7 cellular contexts compared by ENCODE assay signal in the genomic region with DNA sequence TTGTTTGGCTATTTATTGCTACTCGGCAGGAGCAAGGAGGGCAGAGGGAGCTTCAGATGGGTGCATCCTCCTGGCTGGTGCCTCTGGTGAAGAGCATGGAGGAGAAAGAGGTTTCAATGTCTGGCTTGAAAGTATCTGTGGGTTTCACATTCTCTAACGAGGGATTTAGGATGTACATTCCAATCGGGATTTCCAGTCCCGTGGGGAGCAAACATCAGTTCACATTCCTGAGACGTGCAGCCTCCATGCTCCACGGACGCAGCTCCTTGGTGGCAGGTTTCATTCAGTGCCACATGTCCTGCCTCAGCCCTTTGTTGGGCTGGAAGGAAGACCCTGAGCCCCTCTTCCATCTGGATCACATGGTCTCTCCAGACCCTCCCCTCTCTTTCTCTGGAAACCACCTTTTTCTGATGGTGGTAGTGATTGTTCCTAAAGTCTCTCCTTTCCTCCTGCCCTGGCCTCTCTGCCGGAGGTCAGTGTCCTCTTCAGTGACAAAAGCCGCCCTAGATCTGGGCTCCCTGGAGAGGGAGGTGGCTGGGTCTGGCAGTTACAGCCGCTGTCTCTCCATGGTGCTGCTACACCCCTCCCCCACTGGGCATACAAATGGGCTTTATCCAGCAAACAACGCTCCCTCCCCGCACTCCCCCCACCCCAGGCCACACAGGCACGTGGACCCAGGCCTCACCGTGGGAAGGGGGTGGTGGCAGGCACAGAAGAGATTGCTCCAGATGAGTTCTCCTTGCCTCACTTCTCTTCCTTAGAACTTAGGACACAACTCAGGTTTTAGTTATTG. TPM values are rescaled to one million over a fixed set of nuclear protein-coding genes. Genes with fewer than 3 reads are reported as not detected.
DNase-seq lines count a peak whose midpoint lies in the region; ATAC-seq and FAIRE-seq lines count a peak whose summit lies in the region.
"Had no signal": no experiment of that assay in that cellular context is flagged by ENCODE, and none has a peak within 500 bp of the region (broad histone marks: within the 10 kb centered on the region; RNA-seq: fewer than 3 reads in every experiment).

No MANE protein-coding gene starts in this region.

- H3K4me3 Mint-ChIP-seq in stimulated activated memory B cell treated with anti-CD40 and anti-IgM and Interleukin-4, amounts not matched to agents 10 μg/mL and 1 μg/mL and 100 μg/mL, for 72 hours: no peak overlapping the region

- H3K36me3 Mint-ChIP-seq in stimulated activated memory B cell treated with anti-CD40 and anti-IgM and Interleukin-4, amounts not matched to agents 10 μg/mL and 1 μg/mL and 100 μg/mL, for 72 hours: no peaks in the 10 kb centered on the region
- H3K36me3 Mint-ChIP-seq: activated naive CD8-positive, alpha-beta T cell had no signal

- peak in 2 of 3 experiments; percentile 50 to 71 for DNase-seq in NCI-H1417 (lab: John Stamatoyannopoulos, UW)
- DNase-seq in NCI-H1417 treated with DMSO at 0.1 percent for 48 hours (lab: John Stamatoyannopoulos, UW): no peak
- DNase-seq in frontal cortex (ENCODE audit: low spot score in 2 of 2): peak; percentile 33 to 37
- DNase-seq in DMS153 treated with DMSO at 0.1 percent for 48 hours (lab: John Stamatoyannopoulos, UW; ENCODE audit: unreplicated experiment): no peak
- DNase-seq in activated CD8-positive, alpha-beta memory T cell treated with anti-CD3 and anti-CD28 coated beads for 24 hours: no peak

- H3K27ac Mint-ChIP-seq in stimulated activated memory B cell treated with anti-CD40 and anti-IgM and Interleukin-4, amounts not matched to agents 10 μg/mL and 1 μg/mL and 100 μg/mL, for 72 hours: peak overlapping the region; percentile 32
- H3K27ac Mint-ChIP-seq: activated naive CD8-positive, alpha-beta T cell had no signal

- H3K27me3 Mint-ChIP-seq in stimulated activated memory B cell treated with anti-CD40 and anti-IgM and Interleukin-4, amounts not matched to agents 10 μg/mL and 1 μg/mL and 100 μg/mL, for 72 hours: peaks cover 44% of the 10 kb centered on the region

- FAIRE-seq in frontal cortex (lab: Jason Lieb, UNC): no peak

- H3K9me3 Mint-ChIP-seq in stimulated activated memory B cell treated with anti-CD40 and anti-IgM and Interleukin-4, amounts not matched to agents 10 μg/mL and 1 μg/mL and 100 μg/mL, for 72 hours: no peaks in the 10 kb centered on the region

- peaks cover 24% of the 10 kb centered on the region for H3K4me1 Mint-ChIP-seq in stimulated activated memory B cell treated with anti-CD40 and anti-IgM and Interleukin-4, amounts not matched to agents 10 μg/mL and 1 μg/mL and 100 μg/mL, for 72 hours

- no peak for ATAC-seq in stimulated activated memory B cell treated with anti-CD40 and anti-IgM and Interleukin-4, amounts not matched to agents 10 μg/mL and 1 μg/mL and 100 μg/mL, for 72 hours

RNA-seq across cellular contexts. Expression of a gene that starts 0.8 kb away (rescaled TPM):
- total RNA-seq in frontal cortex: 0.41 TPM

RNA-seq across cellular contexts. Expression of a gene that starts 12.1 kb away (rescaled TPM):
- 83.2 TPM for total RNA-seq in frontal cortex

RNA-seq across cellular contexts. Expression of a gene that starts 15.8 kb away (rescaled TPM):
- total RNA-seq in frontal cortex: 9.4 TPM

RNA-seq across cellular contexts. Expression of a gene that starts 20.8 kb away (rescaled TPM):
- 18.8 TPM for total RNA-seq in frontal cortex

RNA-seq across cellular contexts. Expression of a gene that starts 25.6 kb away (rescaled TPM):
- 2.0 TPM for total RNA-seq in frontal cortex

Comparison
In these comparisons a context has a peak if more than half of its experiments do, and no peak if none do; other contexts are left out.
1. DNase-seq: peak in NCI-H1417 (2 of 3) and frontal cortex (2 of 2); none in NCI-H1417 treated with DMSO at 0.1 percent for 48 hours (single experiment), DMS153 treated with DMSO at 0.1 percent for 48 hours (single experiment) and activated CD8-positive, alpha-beta memory T cell treated with anti-CD3 and anti-CD28 coated beads for 24 hours (single experiment).